ENCODE assay signal across 21 cellular contexts in the genomic region with DNA sequence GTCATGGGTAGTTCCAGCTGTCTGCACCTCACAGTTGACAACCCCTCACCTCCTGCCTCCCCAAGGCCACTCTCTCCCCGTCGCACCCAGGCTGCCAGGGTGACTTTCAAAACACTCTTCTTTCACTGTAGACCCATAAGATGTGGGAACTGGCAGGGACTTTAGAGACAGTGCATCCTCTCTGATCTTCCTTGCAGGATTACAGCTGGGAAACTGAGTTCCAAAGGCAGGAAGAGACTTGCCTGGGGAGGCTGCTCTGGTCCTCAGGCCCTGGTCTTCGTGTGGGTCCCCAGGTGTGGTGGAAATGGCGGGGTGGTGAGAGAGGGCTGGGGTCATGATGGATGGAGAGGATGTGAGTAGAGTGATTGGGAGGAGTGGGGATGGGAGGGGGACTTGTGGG. TPM values are rescaled to one million over a fixed set of nuclear protein-coding genes. Genes with fewer than 3 reads are reported as not detected.
"Had no signal": no experiment of that assay in that cellular context is flagged by ENCODE, and none has a peak within 500 bp of the region (broad histone marks: within the 10 kb centered on the region; RNA-seq: fewer than 3 reads in every experiment).

No MANE protein-coding gene starts in this region.

- H3K4me1 ChIP-seq: colonic mucosa, tibial artery, upper lobe of right lung had no signal

- H3K4me3 ChIP-seq: colonic mucosa, hepatocyte, smooth muscle cell, tibial artery, upper lobe of right lung had no signal

- H3K4me1 Mint-ChIP-seq: naive thymus-derived CD4-positive, alpha-beta T cell; stimulated activated effector memory CD8-positive, alpha-beta T cell treated with anti-CD3 and anti-CD28 coated beads, Interleukin-12 subunit alpha, Interleukin-12 subunit beta, amount 100 ng/mL, for 72 hours had no signal

- H3K9me3 ChIP-seq: colonic mucosa, neutrophil, upper lobe of right lung had no signal

- H3K27ac Mint-ChIP-seq: endodermal cell; nephron progenitor cell; stimulated activated effector memory CD8-positive, alpha-beta T cell treated with anti-CD3 and anti-CD28 coated beads, Interleukin-12 subunit alpha, Interleukin-12 subunit beta, amount 100 ng/mL, for 72 hours had no signal

- H3K36me3 Mint-ChIP-seq: stimulated activated effector memory CD8-positive, alpha-beta T cell treated with anti-CD3 and anti-CD28 coated beads, Interleukin-12 subunit alpha, Interleukin-12 subunit beta, amount 100 ng/mL, for 72 hours had no signal

- H3K4me2 ChIP-seq: hepatocyte, smooth muscle cell had no signal

- H2AFZ ChIP-seq: hepatocyte had no signal

- H3K4me3 Mint-ChIP-seq: endodermal cell; naive thymus-derived CD4-positive, alpha-beta T cell; nephron progenitor cell; stimulated activated effector memory CD8-positive, alpha-beta T cell treated with anti-CD3 and anti-CD28 coated beads, Interleukin-12 subunit alpha, Interleukin-12 subunit beta, amount 100 ng/mL, for 72 hours had no signal

- H3K27ac ChIP-seq: colonic mucosa, hepatocyte, neutrophil, tibial artery, upper lobe of right lung had no signal

- DNase-seq: colonic mucosa; dermis blood vessel endothelial cell; effector CD4-positive, alpha-beta T cell; erythroblast; foreskin melanocyte; kidney glomerular epithelial cell; mammary epithelial cell; naive thymus-derived CD4-positive, alpha-beta T cell; nephron progenitor cell; posterior cingulate gyrus; stimulated activated CD4-positive, alpha-beta T cell treated with anti-CD3 and anti-CD28 coated beads, Interleukin-4, amount 100 ng/mL, for 1 hour; stimulated activated CD8-positive, alpha-beta memory T cell treated with anti-CD3 and anti-CD28 coated beads, Interleukin-4, amount 100 ng/mL, for 48 hours; stimulated activated naive CD8-positive, alpha-beta T cell treated with anti-CD3 and anti-CD28 coated beads, Interleukin-15, Interleukin-2, amounts not matched to agents 100 U/mL and 50 U/mL, for 24 hours; tibial artery; upper lobe of right lung had no signal

- H3K36me3 ChIP-seq: colonic mucosa, neutrophil, tibial artery, upper lobe of right lung had no signal

- ATAC-seq: naive thymus-derived CD4-positive, alpha-beta T cell; stimulated activated effector memory CD8-positive, alpha-beta T cell treated with anti-CD3 and anti-CD28 coated beads, Interleukin-12 subunit alpha, Interleukin-12 subunit beta, amount 100 ng/mL, for 72 hours; stimulated activated naive CD8-positive, alpha-beta T cell treated with anti-CD3 and anti-CD28 coated beads, Interleukin-15, Interleukin-2, amounts not matched to agents 100 U/mL and 50 U/mL, for 24 hours; upper lobe of right lung had no signal

- H3K27me3 ChIP-seq: colonic mucosa, hepatocyte, tibial artery had no signal

RNA-seq across cellular contexts. Expression of a gene that starts 21.9 kb away (rescaled TPM):
- total RNA-seq: dermis blood vessel endothelial cell, endothelial cell of umbilical vein had no signal
- polyA plus RNA-seq: endothelial cell of umbilical vein had no signal
